Comparison of ENCODE assay signal across 8 cellular contexts in the genomic region with DNA sequence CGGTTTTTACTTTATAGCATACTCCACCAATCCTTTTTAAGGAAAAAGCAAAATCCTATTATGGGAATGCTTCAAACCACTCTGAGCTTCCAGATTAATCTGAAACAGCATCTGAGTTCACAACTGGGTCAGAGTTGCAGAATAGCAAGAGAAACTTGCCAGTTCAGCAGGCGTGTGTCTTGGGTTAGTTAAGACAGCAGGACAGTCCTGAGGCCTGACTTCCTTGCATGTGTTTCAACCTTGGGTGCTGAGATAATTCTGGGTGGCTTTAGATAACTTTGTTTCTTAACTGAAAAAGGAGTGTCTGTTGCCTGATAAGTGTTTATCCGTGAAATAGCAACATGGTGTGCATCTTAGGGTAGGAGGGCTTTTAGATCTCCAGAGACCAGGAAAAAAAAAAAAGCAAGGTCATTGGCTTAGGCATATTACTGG.
DNase-seq lines count a peak whose midpoint lies in the region; ATAC-seq and TF ChIP-seq lines count a peak whose summit lies in the region.

No MANE protein-coding gene starts in this region.

- H3K9me3 Mint-ChIP-seq in natural killer cell treated with Interleukin-12 subunit alpha and Interleukin-12 subunit beta and Interleukin-15 and Interleukin-18, amount 100 ng/mL, for 72 hours: peaks cover 3% of the 10 kb centered on the region

- H3K4me3 Mint-ChIP-seq in natural killer cell treated with Interleukin-12 subunit alpha and Interleukin-12 subunit beta and Interleukin-15 and Interleukin-18, amount 100 ng/mL, for 72 hours: peak overlapping the region; percentile 86

- H3K27ac Mint-ChIP-seq in natural killer cell treated with Interleukin-12 subunit alpha and Interleukin-12 subunit beta and Interleukin-15 and Interleukin-18, amount 100 ng/mL, for 72 hours: peak overlapping the region; percentile 96 to 97

- peak; percentile 25 for TF ChIP-seq POLR2A in erythroblast (IDR thresholded peaks at IDR 0.05; ENCODE audit: low read length)

- H3K27me3 Mint-ChIP-seq in natural killer cell treated with Interleukin-12 subunit alpha and Interleukin-12 subunit beta and Interleukin-15 and Interleukin-18, amount 100 ng/mL, for 72 hours: no peaks in the 10 kb centered on the region

- peak; percentile 46 to 54 for ATAC-seq in natural killer cell treated with Interleukin-12 subunit alpha and Interleukin-12 subunit beta and Interleukin-15 and Interleukin-18, amount 100 ng/mL, for 72 hours
- no peak for ATAC-seq in HG03520 (IDR thresholded peaks at IDR 0.05; ENCODE audit: unreplicated experiment)

- peaks cover 22% of the 10 kb centered on the region for H3K36me3 Mint-ChIP-seq in natural killer cell treated with Interleukin-12 subunit alpha and Interleukin-12 subunit beta and Interleukin-15 and Interleukin-18, amount 100 ng/mL, for 72 hours

- peak; percentile 40 for DNase-seq in AG20443 (ENCODE audit: low spot score)
- DNase-seq in OCI-M2 (lab: John Stamatoyannopoulos, UW; ENCODE audit: unreplicated experiment): peak; percentile 76
- peak; percentile 90 to 98 for DNase-seq in erythroblast (lab: John Stamatoyannopoulos, UW)
- no peak for DNase-seq in natural killer cell treated with Interleukin-12 subunit alpha and Interleukin-12 subunit beta and Interleukin-15 and Interleukin-18, amount 100 ng/mL, for 72 hours (ENCODE audit: low spot score)
- DNase-seq in NCI-H748 (lab: John Stamatoyannopoulos, UW; ENCODE audit: unreplicated experiment): no peak
- no peak for DNase-seq in NCI-H1930 (lab: John Stamatoyannopoulos, UW)
- no peak for DNase-seq in stimulated activated CD8-positive, alpha-beta memory T cell treated with anti-CD3 and anti-CD28 coated beads, Interleukin-4, amount 100 ng/mL, for 48 hours

- H3K4me1 Mint-ChIP-seq in natural killer cell treated with Interleukin-12 subunit alpha and Interleukin-12 subunit beta and Interleukin-15 and Interleukin-18, amount 100 ng/mL, for 72 hours (ENCODE audit: low read depth in 2 of 2): peaks cover 83 to 89% of the 10 kb centered on the region in 2 donors

Comparison
In these comparisons a context has a peak if more than half of its experiments do, and no peak if none do; other contexts are left out.
1. DNase-seq: peak in AG20443 (single experiment), OCI-M2 (single experiment) and erythroblast (2 of 2); none in natural killer cell treated with Interleukin-12 subunit alpha and Interleukin-12 subunit beta and Interleukin-15 and Interleukin-18, amount 100 ng/mL, for 72 hours (single experiment), NCI-H748 (single experiment), NCI-H1930 (0 of 2) and stimulated activated CD8-positive, alpha-beta memory T cell treated with anti-CD3 and anti-CD28 coated beads, Interleukin-4, amount 100 ng/mL, for 48 hours (single experiment).